17 cellular contexts compared by ENCODE assay signal in genomic region chr16:75093598-75094540, GRCh38. TPM values are rescaled to one million over a fixed set of nuclear protein-coding genes. Genes with fewer than 3 reads are reported as not detected.
"Had no signal": no experiment of that assay in that cellular context is flagged by ENCODE, and none has a peak within 500 bp of the region (broad histone marks: within the 10 kb centered on the region; RNA-seq: fewer than 3 reads in every experiment).

No MANE protein-coding gene starts in this region.

- H3K4me3 Mint-ChIP-seq: activated B cell treated with CpG ODN at 0.5 μM for 24 hours; activated CD8-positive, alpha-beta T cell treated with anti-CD3 and anti-CD28 coated beads, Interleukin-2, amount 10 ng/mL, durations not matched to agents 7 days and 5 days; activated T-helper 17 cell treated with anti-CD3 and anti-CD28 coated beads, Interleukin-2, amount 50 U/mL, for 72 hours; neural progenitor cell; stimulated activated naive CD8-positive, alpha-beta T cell treated with anti-CD3 and anti-CD28 coated beads, Interleukin-15, amount 100 ng/mL, for 72 hours had no signal

- H3K27ac ChIP-seq: cardiac muscle cell, colonic mucosa, neural progenitor cell, ovary, thoracic aorta had no signal

- H3K27me3 ChIP-seq: cardiac muscle cell, colonic mucosa, esophagus squamous epithelium, neural progenitor cell, ovary, sigmoid colon had no signal

- DNase-seq: activated B cell treated with CpG ODN at 0.5 μM for 24 hours; activated CD4-positive, alpha-beta T cell treated with anti-CD3 and anti-CD28 coated beads for 48 hours; activated CD8-positive, alpha-beta memory T cell treated with anti-CD3 and anti-CD28 coated beads, Interleukin-2, amount 50 U/mL, for 48 hours; activated CD8-positive, alpha-beta T cell treated with anti-CD3 and anti-CD28 coated beads, Interleukin-2, amount 10 ng/mL, durations not matched to agents 7 days and 5 days; activated naive CD4-positive, alpha-beta T cell treated with anti-CD3 and anti-CD28 coated beads, Interleukin-2, amount 50 U/mL, for 16 hours; esophagus squamous epithelium; midbrain; ovary; sigmoid colon; stimulated activated CD4-positive, alpha-beta T cell treated with anti-CD3 and anti-CD28 coated beads, Interleukin-1b, Interleukin-23, amount 100 ng/mL, for 48 hours; stimulated activated naive CD8-positive, alpha-beta T cell treated with anti-CD3 and anti-CD28 coated beads, Interleukin-15, amount 100 ng/mL, for 72 hours; T-helper 2 cell had no signal

- H3K4me1 ChIP-seq: colonic mucosa had no signal

- H3K27ac Mint-ChIP-seq: activated B cell treated with CpG ODN at 0.5 μM for 24 hours; activated CD8-positive, alpha-beta T cell treated with anti-CD3 and anti-CD28 coated beads, Interleukin-2, amount 10 ng/mL, durations not matched to agents 7 days and 5 days; activated T-helper 17 cell treated with anti-CD3 and anti-CD28 coated beads, Interleukin-2, amount 50 U/mL, for 72 hours; neural progenitor cell; stimulated activated naive CD8-positive, alpha-beta T cell treated with anti-CD3 and anti-CD28 coated beads, Interleukin-15, amount 100 ng/mL, for 72 hours had no signal

- H3K4me3 ChIP-seq: cardiac muscle cell, colonic mucosa, esophagus squamous epithelium, neural progenitor cell, ovary, sigmoid colon, thoracic aorta had no signal

- ATAC-seq: activated CD8-positive, alpha-beta T cell treated with anti-CD3 and anti-CD28 coated beads, Interleukin-2, amount 10 ng/mL, durations not matched to agents 7 days and 5 days; activated T-helper 17 cell treated with anti-CD3 and anti-CD28 coated beads, Interleukin-2, amount 50 U/mL, for 72 hours; stimulated activated naive CD8-positive, alpha-beta T cell treated with anti-CD3 and anti-CD28 coated beads, Interleukin-15, amount 100 ng/mL, for 72 hours had no signal

- H3K9me3 ChIP-seq: colonic mucosa, esophagus squamous epithelium, ovary, sigmoid colon, thoracic aorta had no signal

- H3K27me3 Mint-ChIP-seq: activated T-helper 17 cell treated with anti-CD3 and anti-CD28 coated beads, Interleukin-2, amount 50 U/mL, for 72 hours; stimulated activated naive CD8-positive, alpha-beta T cell treated with anti-CD3 and anti-CD28 coated beads, Interleukin-15, amount 100 ng/mL, for 72 hours had no signal

- H3K9ac ChIP-seq: neural progenitor cell had no signal

- H2AFZ ChIP-seq: neural progenitor cell had no signal

- H3K36me3 ChIP-seq: cardiac muscle cell, colonic mucosa, neural progenitor cell, ovary, thoracic aorta had no signal

- H3K9me3 Mint-ChIP-seq: activated B cell treated with CpG ODN at 0.5 μM for 24 hours; activated T-helper 17 cell treated with anti-CD3 and anti-CD28 coated beads, Interleukin-2, amount 50 U/mL, for 72 hours; neural progenitor cell; stimulated activated naive CD8-positive, alpha-beta T cell treated with anti-CD3 and anti-CD28 coated beads, Interleukin-15, amount 100 ng/mL, for 72 hours had no signal

- H3K4me2 ChIP-seq: neural progenitor cell had no signal

RNA-seq across cellular contexts. Expression of gene LDHD, which starts 22.7 kb away (rescaled TPM):
- total RNA-seq: activated B cell treated with CpG ODN at 0.5 μM for 24 hours had no signal
